In the genomic region with DNA sequence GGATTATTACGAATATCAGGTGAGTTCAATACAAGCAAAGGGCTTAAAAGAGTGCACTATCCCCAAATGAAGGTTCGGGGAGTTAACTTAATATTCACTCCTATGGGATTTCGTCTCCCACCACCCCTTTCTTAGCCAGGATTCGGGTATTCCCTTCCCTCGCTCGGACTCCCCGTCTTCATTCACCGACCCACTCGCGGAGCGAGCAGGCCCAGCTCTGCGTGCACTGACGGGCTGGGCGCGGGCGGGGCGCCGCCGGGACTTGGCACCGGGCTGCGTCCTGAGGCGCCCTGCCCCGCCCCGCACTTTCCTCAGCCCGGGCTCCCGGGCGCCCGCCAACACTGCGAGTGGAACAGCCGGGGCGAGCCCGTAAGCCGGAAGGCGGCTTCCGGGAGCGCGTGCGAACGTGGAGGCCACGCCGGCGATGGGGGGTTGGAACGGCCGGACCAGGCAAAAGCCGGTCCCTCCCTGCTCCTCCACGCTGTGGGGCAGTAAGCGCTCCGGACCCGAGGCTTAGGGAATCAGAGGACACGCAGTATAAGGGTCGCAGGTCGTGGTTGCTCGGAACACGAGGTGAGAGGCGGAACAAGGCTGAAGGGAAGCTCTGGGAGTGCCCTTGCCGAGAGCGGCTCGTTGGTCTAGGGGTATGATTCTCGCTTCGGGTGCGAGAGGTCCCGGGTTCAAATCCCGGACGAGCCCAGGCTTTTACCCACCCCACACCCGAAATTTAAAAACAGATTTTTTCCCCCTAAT, we compare ENCODE assay signal across 8 cellular contexts. TPM values are rescaled to one million over a fixed set of nuclear protein-coding genes. Genes with fewer than 3 reads are reported as not detected.
DNase-seq lines count a peak whose midpoint lies in the region; ATAC-seq, FAIRE-seq and TF ChIP-seq lines count a peak whose summit lies in the region.

No MANE protein-coding gene starts in this region.

- H3K27ac ChIP-seq in adipose tissue (ENCODE audit: low read depth, low read length) (peak overlapping the region; percentile 53), left ventricle myocardium inferior (replicated peaks) (peak overlapping the region; percentile 93), psoas muscle (peak overlapping the region; percentile 97)

- no peaks in the 10 kb centered on the region for H3K27me3 ChIP-seq in left ventricle myocardium inferior (ENCODE audit: low read depth)
- no peaks in the 10 kb centered on the region for H3K27me3 ChIP-seq in psoas muscle (ENCODE audit: insufficient read depth in 3 of 3, low read length in 2 of 3)

- FAIRE-seq in GM12892 (lab: Jason Lieb, UNC) (peak; percentile 86), urothelium cell line (lab: Jason Lieb, UNC) (no peak)

- H3K4me3 ChIP-seq in left ventricle myocardium inferior (peak overlapping the region; percentile 74), psoas muscle (peak overlapping the region; percentile 82)

- 1% methylated on average over 61 to 65 of the region's 65 CpGs for WGBS in adipose tissue, 3 donors
- WGBS in psoas muscle, 3 donors, result 0 to 1% (median 1%) methylated on average over 65 of the region's 65 CpGs

- H3K36me3 ChIP-seq in left ventricle myocardium inferior (no peaks in the 10 kb centered on the region), psoas muscle (ENCODE audit: insufficient read depth in 1 of 2, low read depth in 1 of 2) (no peaks in the 10 kb centered on the region)

- H3K4me1 ChIP-seq in left ventricle myocardium inferior (peaks cover 35% of the 10 kb centered on the region), psoas muscle (no peaks in the 10 kb centered on the region)

- TF ChIP-seq POLR2A in GM12892 (IDR thresholded peaks at IDR 0.05; ENCODE audit: low read depth, low read length), result peak; percentile 68

- ATAC-seq in HG02798 (IDR thresholded peaks at IDR 0.05; ENCODE audit: poor library complexity, unreplicated experiment) (peak; percentile 63), psoas muscle (peak; percentile 87 to 91 (median 89))

- peak; percentile 52 for DNase-seq in GM12892 (ENCODE audit: insufficient read length)
- peak; percentile 38 for DNase-seq in NCI-H1417 treated with DMSO at 0.1 percent for 48 hours (lab: John Stamatoyannopoulos, UW)
- DNase-seq in SW480 (ENCODE audit: low spot score), result peak; percentile 82
- DNase-seq in left ventricle myocardium inferior, result peak; percentile 89
- DNase-seq in psoas muscle, result peak; percentile 90 to 95
- peak; percentile 84 for DNase-seq in urothelium cell line (ENCODE audit: low spot score)

- TF ChIP-seq CTCF in left ventricle myocardium inferior (IDR thresholded peaks at IDR 0.05; ENCODE audit: borderline replicate concordance) (no peak), psoas muscle (IDR thresholded peaks at IDR 0.05) (no peak)

- intact Hi-C loops in left ventricle myocardium inferior (cut with micrococcal nuclease) (no loop called here), psoas muscle (cut with DNase I) (loop anchor here in 1 of 2 donors (2.0 to 10.0 kb wide), 2 partner anchors 89 to 221 kb away; a partner anchor contains a TSS)

- no peaks in the 10 kb centered on the region for H3K9me3 ChIP-seq in left ventricle myocardium inferior (replicated peaks)
- no peaks in the 10 kb centered on the region for H3K9me3 ChIP-seq in psoas muscle

RNA-seq across cellular contexts. Expression of a gene that starts 7.5 kb away (rescaled TPM):
- polyA plus RNA-seq in GM12892 (2012; ENCODE audit: missing spikeins), result 31.9 TPM
- polyA plus RNA-seq in adipose tissue, result 10 to 100 TPM; 16.1 to 74.1 (median 46.4) TPM
- total RNA-seq in left ventricle myocardium inferior, result 28.9 TPM
- total RNA-seq in psoas muscle, result 10 to 100 TPM; 14.1 to 22.4 (median 18.3) TPM
- 10 to 100 TPM in 2 of 3 donors, 1 to 10 TPM in 1; 5.2 to 14.0 (median 12.6) TPM for polyA plus RNA-seq in psoas muscle

Comparison
In these comparisons a context has a peak if more than half of its experiments do, and no peak if none do; other contexts are left out.
1. Peak in every context shown above with its lines: DNase-seq, ATAC-seq, H3K4me3 ChIP-seq and H3K27ac ChIP-seq.
2. DNase-seq: peak in every context shown above with its lines; median percentile 92 in psoas muscle; 89 in left ventricle myocardium inferior; 84 in urothelium cell line; 82 in SW480; 52 in GM12892; 38 in NCI-H1417 treated with DMSO at 0.1 percent for 48 hours.